Comparison of ENCODE assay signal across 15 cellular contexts in the genomic region with DNA sequence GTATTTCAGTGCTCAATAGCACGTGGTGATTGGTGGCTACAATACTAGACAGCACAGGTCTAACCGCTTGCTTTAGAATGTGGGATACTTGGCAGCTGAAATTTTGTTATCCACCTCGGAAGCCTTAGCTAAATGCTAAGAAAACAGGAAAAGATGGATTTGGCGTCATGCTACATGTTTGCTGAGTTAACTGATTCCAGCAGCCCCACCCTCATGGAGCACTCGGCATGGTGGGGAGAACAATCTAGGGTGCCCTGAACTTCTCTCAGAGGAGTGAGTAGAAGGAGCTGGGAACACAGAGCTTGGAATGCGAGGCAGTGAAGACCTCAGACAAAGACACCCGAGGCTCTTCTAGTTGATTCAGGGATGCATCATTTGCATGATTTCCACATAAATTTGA.
DNase-seq lines count a peak whose midpoint lies in the region; ATAC-seq and TF ChIP-seq lines count a peak whose summit lies in the region.
"Had no signal": no experiment of that assay in that cellular context is flagged by ENCODE, and none has a peak within 500 bp of the region (broad histone marks: within the 10 kb centered on the region; RNA-seq: fewer than 3 reads in every experiment).

No MANE protein-coding gene starts in this region.

- no peak overlapping the region for H2AFZ ChIP-seq in GM23338

- CTCF ChIA-PET in activated naive CD4-positive, alpha-beta T cell treated with anti-CD3 and anti-CD28 coated beads for 36 hours (lab: Charles Lee): interaction anchor here (0.8 to 1.2 kb wide), 2 partner anchors 113 to 181 kb away, joined by 3 to 4 read pairs; no protein-coding TSS in a partner anchor

- no peak for TF ChIP-seq CTCF in GM23338 (conservative IDR thresholded peaks at IDR 0.05; ENCODE audit: low read depth in 2 of 2)
- TF ChIP-seq CTCF in vagina (IDR thresholded peaks at IDR 0.05): no peak

- no peaks in the 10 kb centered on the region for H3K79me2 ChIP-seq in GM23338 (replicated peaks; ENCODE audit: insufficient read depth)

- no peaks in the 10 kb centered on the region for H3F3A ChIP-seq in GM23338 (replicated peaks; ENCODE audit: low read depth)

- H3K27me3 Mint-ChIP-seq in GM23338 (ENCODE audit: insufficient read depth, low read depth, poor library complexity): peaks cover 9% of the 10 kb centered on the region
- peaks cover 18% of the 10 kb centered on the region for H3K27me3 Mint-ChIP-seq in activated naive CD4-positive, alpha-beta T cell treated with anti-CD3 and anti-CD28 coated beads for 36 hours (ENCODE audit: low read depth)

- no peaks in the 10 kb centered on the region for H3K4me1 Mint-ChIP-seq in GM23338
- no peaks in the 10 kb centered on the region for H3K4me1 Mint-ChIP-seq in activated naive CD4-positive, alpha-beta T cell treated with anti-CD3 and anti-CD28 coated beads for 36 hours (ENCODE audit: low read depth)
- H3K4me1 Mint-ChIP-seq: CD4-positive, alpha-beta memory T cell had no signal

- H3K36me3 ChIP-seq in GM23338 (ENCODE audit: insufficient read depth): no peaks in the 10 kb centered on the region
- no peaks in the 10 kb centered on the region for H3K36me3 ChIP-seq in vagina

- no peaks in the 10 kb centered on the region for H3K36me3 Mint-ChIP-seq in GM23338 (ENCODE audit: low read depth)
- no peaks in the 10 kb centered on the region for H3K36me3 Mint-ChIP-seq in activated naive CD4-positive, alpha-beta T cell treated with anti-CD3 and anti-CD28 coated beads for 36 hours (ENCODE audit: low read depth)
- H3K36me3 Mint-ChIP-seq: CD4-positive, alpha-beta memory T cell had no signal

- TF ChIP-seq POLR2A in vagina (IDR thresholded peaks at IDR 0.05): no peak

- DNase-seq in GM23338 (ENCODE audit: low spot score) (peak; percentile 5), NCI-H460 (ENCODE audit: extremely low read depth, low read depth) (peak; percentile 72), islet precursor cell (peak; percentile 33), vagina (ENCODE audit: extremely low spot score in 2 of 2) (peak; percentile 32 to 61)
- DNase-seq in activated naive CD4-positive, alpha-beta T cell treated with anti-CD3 and anti-CD28 coated beads for 36 hours: no peak
- DNase-seq: C1 segment of cervical spinal cord; Calu3; CD4-positive, alpha-beta memory T cell; COR-L47; DMS53; DMS79 treated with DMSO at 0.1 percent for 48 hours; GF-D8; H7 had no signal

- H3K4me1 ChIP-seq in GM23338 (ENCODE audit: insufficient read depth) (no peaks in the 10 kb centered on the region), vagina (no peaks in the 10 kb centered on the region)

- peaks cover 14% of the 10 kb centered on the region; the same call in 1 of the 2 replicates for H3K9me2 ChIP-seq in GM23338 (ENCODE audit: insufficient read depth)

- H3K9me3 ChIP-seq in vagina: no peaks in the 10 kb centered on the region

- H3K27ac ChIP-seq in GM23338 (ENCODE audit: low read depth) (no peak overlapping the region), vagina (no peak overlapping the region)

- H3K27me3 ChIP-seq in GM23338 (ENCODE audit: insufficient read depth) (no peaks in the 10 kb centered on the region), vagina (no peaks in the 10 kb centered on the region)

- H3K9me3 Mint-ChIP-seq in GM23338: no peaks in the 10 kb centered on the region; the same call in 2 of the 3 replicates
- H3K9me3 Mint-ChIP-seq in activated naive CD4-positive, alpha-beta T cell treated with anti-CD3 and anti-CD28 coated beads for 36 hours: no peaks in the 10 kb centered on the region
- H3K9me3 Mint-ChIP-seq: CD4-positive, alpha-beta memory T cell had no signal

- no peak overlapping the region for H3K4me3 Mint-ChIP-seq in GM23338
- H3K4me3 Mint-ChIP-seq in activated naive CD4-positive, alpha-beta T cell treated with anti-CD3 and anti-CD28 coated beads for 36 hours: no peak overlapping the region
- H3K4me3 Mint-ChIP-seq: CD4-positive, alpha-beta memory T cell had no signal

- H3K4me2 ChIP-seq in GM23338: no peak overlapping the region

- no peaks in the 10 kb centered on the region for H4K20me1 ChIP-seq in GM23338 (replicated peaks; ENCODE audit: insufficient read depth)

- intact Hi-C loops in vagina (cut with DNase I): no loop called here
- intact Hi-C loops in activated naive CD4-positive, alpha-beta T cell treated with anti-CD3 and anti-CD28 coated beads for 36 hours (cut with micrococcal nuclease): loop anchor here (10.0 kb wide), 1 partner anchor 237 kb away; no protein-coding TSS in a partner anchor

- H3K27ac Mint-ChIP-seq in GM23338: no peak overlapping the region
- H3K27ac Mint-ChIP-seq in activated naive CD4-positive, alpha-beta T cell treated with anti-CD3 and anti-CD28 coated beads for 36 hours: no peak overlapping the region

- ATAC-seq in GM23338: no peak; the same call in 2 of the 3 replicates
- ATAC-seq in GM19324 (IDR thresholded peaks at IDR 0.05; ENCODE audit: low FRiP score, unreplicated experiment): no peak
- ATAC-seq: HCT116 had no signal

- H3K4me3 ChIP-seq in GM23338 (no peak overlapping the region), vagina (no peak overlapping the region)

TF ChIP-seq in GM23338, 12 proteins besides CTCF, POLR2A, EP300 and RAD21 (continues in another document):
- TF ChIP-seq EZH2phosphoT487 (IDR thresholded peaks at IDR 0.05; ENCODE audit: unreplicated experiment) (no peak), EZH2 (IDR thresholded peaks at IDR 0.05; ENCODE audit: low read depth, unreplicated experiment) (no peak), ZNF114 (CRISPR knock-in tag; IDR thresholded peaks at IDR 0.05) (no peak), STAT1 (IDR thresholded peaks at IDR 0.05; ENCODE audit: unreplicated experiment) (no peak), CREB1 (CRISPR knock-in tag; IDR thresholded peaks at IDR 0.05; ENCODE audit: low read depth) (no peak), JUNB (IDR thresholded peaks at IDR 0.05; ENCODE audit: unreplicated experiment) (no peak), ZNF462 (CRISPR knock-in tag; IDR thresholded peaks at IDR 0.05) (no peak), NANOG (IDR thresholded peaks at IDR 0.05; ENCODE audit: borderline replicate concordance) (no peak), ZNF331 (CRISPR knock-in tag; IDR thresholded peaks at IDR 0.05; ENCODE audit: low read depth) (no peak)
